31 cellular contexts compared by ENCODE assay signal in genomic region chr9:1698991-1699390, GRCh38.
A peak's percentile ranks its signal among the peaks of the same experiment; 100 is the strongest.
DNase-seq lines count a peak whose midpoint lies in the region; ATAC-seq and TF ChIP-seq lines count a peak whose summit lies in the region.
"Had no signal": no experiment of that assay in that cellular context is flagged by ENCODE, and none has a peak within 500 bp of the region (broad histone marks: within the 10 kb centered on the region; RNA-seq: fewer than 3 reads in every experiment).

No MANE protein-coding gene starts in this region.

- TF ChIP-seq EP300 in SK-N-SH (IDR thresholded peaks at IDR 0.05; ENCODE audit: borderline replicate concordance in 1 of 2, low read depth in 1 of 2, low read length in 1 of 2): no peak

- H3K79me2 ChIP-seq in trophoblast cell (ENCODE audit: control insufficient read depth, insufficient read depth, low read length, poor library complexity): no peaks in the 10 kb centered on the region
- H3K79me2 ChIP-seq in SK-N-SH (ENCODE audit: insufficient read depth): no peaks in the 10 kb centered on the region

- H3K23ac ChIP-seq in trophoblast cell (ENCODE audit: low read length): no peak overlapping the region

- no peaks in the 10 kb centered on the region for H3K4me1 ChIP-seq in trophoblast cell (ENCODE audit: control insufficient read depth in 1 of 2, insufficient read depth in 2 of 2, low read length in 2 of 2)
- H3K4me1 ChIP-seq in SK-N-SH (ENCODE audit: control insufficient read depth in 1 of 2, insufficient read depth in 2 of 2, low read depth in 1 of 2, low read length in 1 of 2): no peaks in the 10 kb centered on the region
- H3K4me1 ChIP-seq: A549; BE2C; BLaER1; BLaER1 treated with 17β-estradiol and CSF1 and Interleukin-3, amounts not matched to agents 10 nM and 100 nM; Caco-2 had no signal

- no peak overlapping the region for H3K4me2 ChIP-seq in trophoblast cell (ENCODE audit: low read length)
- H3K4me2 ChIP-seq in SK-N-SH: no peak overlapping the region
- H3K4me2 ChIP-seq: A549; BLaER1; BLaER1 treated with 17β-estradiol and CSF1 and Interleukin-3, amounts not matched to agents 10 nM and 100 nM had no signal

- POLR2A ChIA-PET in SK-N-SH (lab: Yijun Ruan, JAX): no interaction called here

- no peak overlapping the region for H4K12ac ChIP-seq in trophoblast cell (ENCODE audit: low read depth, low read length)

- no peak for TF ChIP-seq CTCF in SK-N-SH (IDR thresholded peaks at IDR 0.05)

- H3K27ac ChIP-seq in trophoblast cell (ENCODE audit: low read depth, low read length) (no peak overlapping the region), SK-N-SH (ENCODE audit: low read depth in 2 of 2, low read length in 1 of 2) (no peak overlapping the region)
- H3K27ac ChIP-seq: 22Rv1; A549; BLaER1; BLaER1 treated with 17β-estradiol and CSF1 and Interleukin-3, amounts not matched to agents 10 nM and 100 nM; C4-2B had no signal

- no peak overlapping the region for H3K14ac ChIP-seq in trophoblast cell (ENCODE audit: low read length)

- H3K18ac ChIP-seq in trophoblast cell (ENCODE audit: low read length): no peak overlapping the region

- WGBS in trophoblast cell (ENCODE audit: extremely low coverage, insufficient coverage, insufficient read length): no CpG with 5 or more reads among the region's 5 CpGs
- 9% methylated on average over 5 of the region's 5 CpGs for WGBS in SK-N-SH (ENCODE audit: low lambda C conversion rate)

- no peak overlapping the region for H2AK5ac ChIP-seq in trophoblast cell (ENCODE audit: low read length)

- H2BK120ac ChIP-seq in trophoblast cell (ENCODE audit: insufficient read depth, low read length, poor library complexity): no peak overlapping the region

- no peaks in the 10 kb centered on the region for H3K9me3 ChIP-seq in T-helper 17 cell (ENCODE audit: control insufficient read depth, low read length, poor library complexity, severe bottlenecking)
- H3K9me3 ChIP-seq in trophoblast cell (ENCODE audit: insufficient read depth, low read depth, low read length): no peaks in the 10 kb centered on the region
- no peaks in the 10 kb centered on the region; the same call in 1 of the 2 replicates for H3K9me3 ChIP-seq in SK-N-SH
- H3K9me3 ChIP-seq: A549; BE2C; BLaER1; BLaER1 treated with 17β-estradiol and CSF1 and Interleukin-3, amounts not matched to agents 10 nM and 100 nM; Caco-2 had no signal

- H3F3A ChIP-seq in SK-N-SH (replicated peaks; ENCODE audit: insufficient read depth): no peaks in the 10 kb centered on the region

- no peak overlapping the region for H2BK5ac ChIP-seq in trophoblast cell (ENCODE audit: low read depth, low read length, poor library complexity)

- H3K27me3 ChIP-seq in trophoblast cell (ENCODE audit: insufficient read depth, low read length) (no peaks in the 10 kb centered on the region), SK-N-SH (ENCODE audit: insufficient read depth) (no peaks in the 10 kb centered on the region)
- H3K27me3 ChIP-seq: BE2C; BLaER1; BLaER1 treated with 17β-estradiol and CSF1 and Interleukin-3, amounts not matched to agents 10 nM and 100 nM had no signal

- no peak for DNase-seq in T-helper 17 cell
- DNase-seq in trophoblast cell: peak; percentile 37 to 95
- DNase-seq in SK-N-SH: no peak
- DNase-seq: 8988T; ACHN; AML-193; BE2C; C1 segment of cervical spinal cord; Caco-2; Calu3; CD4-positive, alpha-beta memory T cell; CD4-positive, alpha-beta T cell; CD4-positive, CD25-positive, alpha-beta regulatory T cell; CD8-positive, alpha-beta memory T cell; CD8-positive, alpha-beta T cell; COR-L47; DMS 273 treated with DMSO at 0.1 percent for 48 hours; DMS153; DMS53; DMS79; DMS79 treated with DMSO at 0.1 percent for 48 hours; DND-41; EL had no signal

- H2BK12ac ChIP-seq in trophoblast cell (ENCODE audit: low read length): no peak overlapping the region

- peaks cover 57% of the 10 kb centered on the region for H3K27me3 Mint-ChIP-seq in T-helper 17 cell

- no peak overlapping the region for H3K27ac Mint-ChIP-seq in T-helper 17 cell
- H3K27ac Mint-ChIP-seq: B cell; CD14-positive monocyte; CD4-positive, alpha-beta memory T cell; CD4-positive, alpha-beta T cell; CD4-positive, CD25-positive, alpha-beta regulatory T cell; CD8-positive, alpha-beta T cell had no signal

- no peak overlapping the region for H3K4ac ChIP-seq in trophoblast cell (ENCODE audit: low read depth, low read length)

- H3K36me3 Mint-ChIP-seq in T-helper 17 cell (ENCODE audit: low read depth): peaks cover 2% of the 10 kb centered on the region
- H3K36me3 Mint-ChIP-seq: CD14-positive monocyte; CD4-positive, alpha-beta memory T cell; CD4-positive, CD25-positive, alpha-beta regulatory T cell; CD8-positive, alpha-beta T cell had no signal

- no peaks in the 10 kb centered on the region for H3K36me3 ChIP-seq in trophoblast cell (ENCODE audit: control insufficient read depth in 1 of 2, insufficient read depth in 2 of 2, low read length in 2 of 2)
- H3K36me3 ChIP-seq in SK-N-SH (replicated peaks in 1 of 2; ENCODE audit: control insufficient read depth in 1 of 2, insufficient read depth in 2 of 2, low read length in 1 of 2): no peaks in the 10 kb centered on the region
- H3K36me3 ChIP-seq: BE2C; BLaER1; BLaER1 treated with 17β-estradiol and CSF1 and Interleukin-3, amounts not matched to agents 10 nM and 100 nM had no signal

- no peak for TF ChIP-seq RAD21 in SK-N-SH (IDR thresholded peaks at IDR 0.05; ENCODE audit: low read length)

- H3K9me2 ChIP-seq in SK-N-SH: no peaks in the 10 kb centered on the region

- no peaks in the 10 kb centered on the region for H3K4me1 Mint-ChIP-seq in T-helper 17 cell
- H3K4me1 Mint-ChIP-seq: B cell; CD14-positive monocyte; CD4-positive, alpha-beta memory T cell; CD4-positive, CD25-positive, alpha-beta regulatory T cell; CD8-positive, alpha-beta memory T cell had no signal

- no peak overlapping the region for H4K8ac ChIP-seq in trophoblast cell (ENCODE audit: low read depth, low read length)

- H4K91ac ChIP-seq in trophoblast cell (ENCODE audit: low read depth, low read length): no peak overlapping the region

- H3K4me3 ChIP-seq in trophoblast cell (ENCODE audit: low read depth, low read length) (no peak overlapping the region), SK-N-SH (ENCODE audit: low read depth in 2 of 2, low read length in 1 of 2) (no peak overlapping the region)
- H3K4me3 ChIP-seq: A549; BLaER1; BLaER1 treated with 17β-estradiol and CSF1 and Interleukin-3, amounts not matched to agents 10 nM and 100 nM had no signal

- H2AFZ ChIP-seq in trophoblast cell (ENCODE audit: insufficient read depth, low read length, poor library complexity) (no peak overlapping the region), SK-N-SH (ENCODE audit: low read depth) (no peak overlapping the region)

- no peaks in the 10 kb centered on the region for H3K79me1 ChIP-seq in trophoblast cell (ENCODE audit: low read length)

- ATAC-seq in T-helper 17 cell (no peak), HG02938 (IDR thresholded peaks at IDR 0.05; ENCODE audit: unreplicated experiment) (no peak)
- ATAC-seq: A549; CD8-positive, alpha-beta T cell had no signal

- peak overlapping the region; percentile 10 for H3K4me3 Mint-ChIP-seq in T-helper 17 cell
- H3K4me3 Mint-ChIP-seq: B cell; CD14-positive monocyte; CD4-positive, alpha-beta memory T cell; CD4-positive, alpha-beta T cell; CD4-positive, CD25-positive, alpha-beta regulatory T cell; CD8-positive, alpha-beta memory T cell; CD8-positive, alpha-beta T cell had no signal

- CTCF ChIA-PET in SK-N-SH (lab: Yijun Ruan, JAX): no interaction called here

- no peaks in the 10 kb centered on the region for H4K20me1 ChIP-seq in SK-N-SH (ENCODE audit: insufficient read depth)
- H4K20me1 ChIP-seq: BLaER1; BLaER1 treated with 17β-estradiol and CSF1 and Interleukin-3, amounts not matched to agents 10 nM and 100 nM had no signal

- no peak overlapping the region for H3K9ac ChIP-seq in trophoblast cell (ENCODE audit: low read length)
- no peak overlapping the region for H3K9ac ChIP-seq in SK-N-SH
- H3K9ac ChIP-seq: BLaER1; BLaER1 treated with 17β-estradiol and CSF1 and Interleukin-3, amounts not matched to agents 10 nM and 100 nM had no signal

TF ChIP-seq in SK-N-SH, 30 proteins besides CTCF, POLR2A, EP300 and RAD21 (continues in another document):
- no peak for TF ChIP-seq RXRA (IDR thresholded peaks at IDR 0.05; ENCODE audit: borderline replicate concordance, low read depth)
- TF ChIP-seq RCOR1 (IDR thresholded peaks at IDR 0.05; ENCODE audit: low read length): no peak
- TF ChIP-seq TCF12 (IDR thresholded peaks at IDR 0.05): no peak
- no peak for TF ChIP-seq TEAD4 (IDR thresholded peaks at IDR 0.05; ENCODE audit: borderline replicate concordance, insufficient read depth)
- TF ChIP-seq NFIC (IDR thresholded peaks at IDR 0.05; ENCODE audit: borderline replicate concordance): no peak
- no peak for TF ChIP-seq RFX5 (IDR thresholded peaks at IDR 0.05; ENCODE audit: low read length)
- TF ChIP-seq POLR2AphosphoS5 (IDR thresholded peaks at IDR 0.05; ENCODE audit: low read depth, low read length): no peak
- TF ChIP-seq, protein P1, sequence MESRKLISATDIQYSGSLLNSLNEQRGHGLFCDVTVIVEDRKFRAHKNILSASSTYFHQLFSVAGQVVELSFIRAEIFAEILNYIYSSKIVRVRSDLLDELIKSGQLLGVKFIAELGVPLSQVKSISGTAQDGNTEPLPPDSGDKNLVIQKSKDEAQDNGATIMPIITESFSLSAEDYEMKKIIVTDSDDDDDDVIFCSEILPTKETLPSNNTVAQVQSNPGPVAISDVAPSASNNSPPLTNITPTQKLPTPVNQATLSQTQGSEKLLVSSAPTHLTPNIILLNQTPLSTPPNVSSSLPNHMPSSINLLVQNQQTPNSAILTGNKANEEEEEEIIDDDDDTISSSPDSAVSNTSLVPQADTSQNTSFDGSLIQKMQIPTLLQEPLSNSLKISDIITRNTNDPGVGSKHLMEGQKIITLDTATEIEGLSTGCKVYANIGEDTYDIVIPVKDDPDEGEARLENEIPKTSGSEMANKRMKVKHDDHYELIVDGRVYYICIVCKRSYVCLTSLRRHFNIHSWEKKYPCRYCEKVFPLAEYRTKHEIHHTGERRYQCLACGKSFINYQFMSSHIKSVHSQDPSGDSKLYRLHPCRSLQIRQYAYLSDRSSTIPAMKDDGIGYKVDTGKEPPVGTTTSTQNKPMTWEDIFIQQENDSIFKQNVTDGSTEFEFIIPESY (IDR thresholded peaks at IDR 0.05; ENCODE audit: borderline replicate concordance, low read depth): no peak
- no peak for TF ChIP-seq TAF1 (IDR thresholded peaks at IDR 0.05; ENCODE audit: borderline replicate concordance, low read depth, low read length)
- TF ChIP-seq FOXM1 (IDR thresholded peaks at IDR 0.05; ENCODE audit: low read depth): no peak
- no peak for TF ChIP-seq YY1 (IDR thresholded peaks at IDR 0.05; ENCODE audit: low read depth)

Comparison
In these comparisons a context has a peak if more than half of its experiments do, and no peak if none do; other contexts are left out.
1. DNase-seq: peak in trophoblast cell (2 of 2); none in T-helper 17 cell (0 of 3) and SK-N-SH (single experiment).